Comparison of ENCODE assay signal across 8 cellular contexts in the genomic region with DNA sequence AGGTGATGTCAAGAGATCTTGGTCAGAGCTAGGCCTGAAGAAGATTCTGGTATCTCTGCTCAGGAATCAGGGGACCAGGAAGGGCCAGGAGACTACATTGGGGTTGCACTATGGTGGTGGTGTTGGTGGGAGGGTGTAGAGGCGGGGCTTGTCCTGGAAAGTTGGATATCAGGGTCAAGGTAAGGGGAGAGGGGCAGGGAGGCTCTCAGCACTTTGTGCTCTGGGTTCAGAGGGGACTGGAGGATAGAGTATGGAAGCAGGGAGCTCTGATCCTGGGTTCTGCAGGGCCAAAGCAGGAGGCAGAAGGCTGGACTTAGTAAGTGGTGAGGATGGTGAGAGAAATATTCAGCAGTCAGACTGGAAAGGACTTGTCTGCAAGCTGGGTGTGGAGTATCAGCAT. TPM values are rescaled to one million over a fixed set of nuclear protein-coding genes. Genes with fewer than 3 reads are reported as not detected.
A peak's percentile ranks its signal among the peaks of the same experiment; 100 is the strongest.
DNase-seq lines count a peak whose midpoint lies in the region; ATAC-seq, FAIRE-seq and TF ChIP-seq lines count a peak whose summit lies in the region.

No MANE protein-coding gene starts in this region.

- peak overlapping the region in 1 of 3 donors; percentile 68 for H3K27ac Mint-ChIP-seq in CD4-positive, CD25-positive, alpha-beta regulatory T cell

- H3K79me2 ChIP-seq in PC-3 (ENCODE audit: low read length) (peaks cover 22% of the 10 kb centered on the region), endothelial cell of umbilical vein (ENCODE audit: control insufficient read depth, insufficient read depth, low read length) (no peaks in the 10 kb centered on the region), parathyroid adenoma (no peaks in the 10 kb centered on the region)

- TF ChIP-seq CTCF in PC-3 (conservative IDR thresholded peaks at IDR 0.05; ENCODE audit: low read depth, low read length) = no peak
- TF ChIP-seq CTCF in endothelial cell of umbilical vein (IDR thresholded peaks at IDR 0.05; ENCODE audit: extremely low read depth in 1 of 2, insufficient read depth in 1 of 2, low read depth in 1 of 2, low read length in 2 of 2) = no peak
- TF ChIP-seq CTCF in parathyroid adenoma (IDR thresholded peaks at IDR 0.05) = no peak

- peak overlapping the region; percentile 65; the same call in 1 of the 2 replicates for H3K9ac ChIP-seq in PC-3 (ENCODE audit: low read length)
- H3K9ac ChIP-seq in endothelial cell of umbilical vein (replicated peaks; ENCODE audit: extremely low read depth, insufficient read depth, low read length) = no peak overlapping the region
- H3K9ac ChIP-seq in parathyroid adenoma = no peak overlapping the region

- peak overlapping the region; percentile 37 for H3K4me3 ChIP-seq in CD4-positive, CD25-positive, alpha-beta regulatory T cell (ENCODE audit: low read depth, low read length)
- H3K4me3 ChIP-seq in PC-3 (ENCODE audit: low read length) = peak overlapping the region; percentile 71
- H3K4me3 ChIP-seq in endothelial cell of umbilical vein (replicated peaks in 1 of 3; ENCODE audit: insufficient read depth in 1 of 3, low read depth in 1 of 3, low read length in 3 of 3) = peak overlapping the region in 1 of 3 experiments; percentile 9
- peak overlapping the region; percentile 60 for H3K4me3 ChIP-seq in parathyroid adenoma (ENCODE audit: low read depth, low read length)

- no peaks in the 10 kb centered on the region for H3K9me2 ChIP-seq in PC-3 (replicated peaks; ENCODE audit: low read length)

- peaks cover 0 to 3% (median 0%) of the 10 kb centered on the region in 7 donors for H3K9me3 Mint-ChIP-seq in CD4-positive, CD25-positive, alpha-beta regulatory T cell

- no peaks in the 10 kb centered on the region for H4K20me1 ChIP-seq in PC-3 (ENCODE audit: low read length)
- H4K20me1 ChIP-seq in endothelial cell of umbilical vein (replicated peaks; ENCODE audit: control insufficient read depth, extremely low read depth, insufficient read depth, low read length) = no peaks in the 10 kb centered on the region

- no peak for TF ChIP-seq POLR2A in endothelial cell of umbilical vein (IDR thresholded peaks at IDR 0.05; ENCODE audit: low read depth, low read length)

- H3K36me3 Mint-ChIP-seq in CD4-positive, CD25-positive, alpha-beta regulatory T cell = no peaks in the 10 kb centered on the region

- peak; percentile 60 for FAIRE-seq in endothelial cell of umbilical vein (lab: Jason Lieb, UNC)

- no peaks in the 10 kb centered on the region for H3F3A ChIP-seq in PC-3 (ENCODE audit: low read length, unreplicated experiment)

- H3K36me3 ChIP-seq in CD4-positive, CD25-positive, alpha-beta regulatory T cell (ENCODE audit: control insufficient read depth, insufficient read depth, low read length) = no peaks in the 10 kb centered on the region
- no peaks in the 10 kb centered on the region for H3K36me3 ChIP-seq in PC-3 (ENCODE audit: low read depth, low read length)
- no peaks in the 10 kb centered on the region for H3K36me3 ChIP-seq in endothelial cell of umbilical vein (ENCODE audit: control insufficient read depth in 2 of 2, extremely low read depth in 1 of 2, insufficient read depth in 2 of 2, low read length in 2 of 2)
- H3K36me3 ChIP-seq in parathyroid adenoma (ENCODE audit: control insufficient read depth, insufficient read depth, low read length) = no peaks in the 10 kb centered on the region

- H3K27me3 Mint-ChIP-seq in CD4-positive, CD25-positive, alpha-beta regulatory T cell = peaks cover 67% of the 10 kb centered on the region

- ATAC-seq in CD4-positive, CD25-positive, alpha-beta regulatory T cell (ENCODE audit: low read depth in 2 of 2) = no peak
- ATAC-seq in PC-3 (no peak), HG03439 (IDR thresholded peaks at IDR 0.05; ENCODE audit: unreplicated experiment) (no peak), GM18907 (IDR thresholded peaks at IDR 0.05; ENCODE audit: unreplicated experiment) (no peak), GM19452 (IDR thresholded peaks at IDR 0.05; ENCODE audit: unreplicated experiment) (no peak)

- intact Hi-C loops in PC-3 (cut with micrococcal nuclease) = no loop called here
- intact Hi-C loops in endothelial cell of umbilical vein (cut with micrococcal nuclease) = no loop called here

- H3K9me1 ChIP-seq in endothelial cell of umbilical vein (replicated peaks; ENCODE audit: control insufficient read depth, extremely low read depth, insufficient read depth, low read length) = no peaks in the 10 kb centered on the region

- CTCF ChIA-PET in PC-3 (lab: Charles Lee) (interaction anchor here (1.0 kb wide), 1 partner anchor 11 kb away, joined by 7 read pairs; no protein-coding TSS in a partner anchor), endothelial cell of umbilical vein (lab: Charles Lee) (interaction anchor here (0.6 to 3.2 kb wide), 6 partner anchors 10 to 258 kb away, joined by 4 to 25 read pairs (median 16); a partner anchor contains a TSS)

- POLR2A ChIA-PET in PC-3 (lab: Charles Lee; ENCODE audit: unreplicated experiment) = interaction anchor here (0.6 kb wide), 1 partner anchor 556 kb away, joined by 4 read pairs; no protein-coding TSS in a partner anchor
- POLR2A ChIA-PET in endothelial cell of umbilical vein (lab: Charles Lee) = no interaction called here

- dilution Hi-C loops in endothelial cell of umbilical vein (cut with MboI; ENCODE audit: extremely low pct_ligation_motif_present, low sequenced_read_pairs) = no loop called here

- peaks cover 5 to 31% (median 17%) of the 10 kb centered on the region in 4 donors for H3K4me1 Mint-ChIP-seq in CD4-positive, CD25-positive, alpha-beta regulatory T cell

- H2AFZ ChIP-seq in PC-3 (ENCODE audit: low read length) (peak overlapping the region; percentile 54), endothelial cell of umbilical vein (ENCODE audit: low read depth, low read length) (no peak overlapping the region), parathyroid adenoma (peak overlapping the region; percentile 72)

- H3K27me3 ChIP-seq in CD4-positive, CD25-positive, alpha-beta regulatory T cell (ENCODE audit: control insufficient read depth, insufficient read depth, low read length) = peaks cover 18% of the 10 kb centered on the region
- H3K27me3 ChIP-seq in PC-3 (ENCODE audit: low read length) = no peaks in the 10 kb centered on the region
- no peaks in the 10 kb centered on the region for H3K27me3 ChIP-seq in endothelial cell of umbilical vein (ENCODE audit: control insufficient read depth in 2 of 2, insufficient read depth in 2 of 2, low read length in 2 of 2)
- H3K27me3 ChIP-seq in parathyroid adenoma (ENCODE audit: control insufficient read depth, insufficient read depth, low read length) = no peaks in the 10 kb centered on the region

- H3K9me3 ChIP-seq in CD4-positive, CD25-positive, alpha-beta regulatory T cell (ENCODE audit: control insufficient read depth in 2 of 2, low read length in 2 of 2) = no peaks in the 10 kb centered on the region
- H3K9me3 ChIP-seq in PC-3 (ENCODE audit: low read length) (no peaks in the 10 kb centered on the region), endothelial cell of umbilical vein (replicated peaks; ENCODE audit: control insufficient read depth, insufficient read depth, low read length) (no peaks in the 10 kb centered on the region), parathyroid adenoma (ENCODE audit: control insufficient read depth, low read length) (no peaks in the 10 kb centered on the region)

- H3K4me2 ChIP-seq in PC-3 (ENCODE audit: low read length) (peak overlapping the region; percentile 97), endothelial cell of umbilical vein (ENCODE audit: insufficient read depth, low read length) (peak overlapping the region; percentile 32), parathyroid adenoma (ENCODE audit: low read length) (peak overlapping the region; percentile 83)

- peak overlapping the region in 3 of 4 donors; percentile 82 to 89 (median 83) for H3K4me3 Mint-ChIP-seq in CD4-positive, CD25-positive, alpha-beta regulatory T cell

- peaks cover 39% of the 10 kb centered on the region for H3K4me1 ChIP-seq in CD4-positive, CD25-positive, alpha-beta regulatory T cell (ENCODE audit: control insufficient read depth, insufficient read depth, low read length, poor library complexity, severe bottlenecking)
- H3K4me1 ChIP-seq in PC-3 (ENCODE audit: insufficient read depth, low read length) = peaks cover 44% of the 10 kb centered on the region
- peaks cover 27% of the 10 kb centered on the region for H3K4me1 ChIP-seq in endothelial cell of umbilical vein (ENCODE audit: control insufficient read depth, extremely low read depth, insufficient read depth, low read length)
- peaks cover 28% of the 10 kb centered on the region for H3K4me1 ChIP-seq in parathyroid adenoma

- no TSS peak for BruUV-seq in PC-3 (replicated peaks; lab: Mats Ljungman, UMichigan)
- no TSS peak for BruUV-seq in endothelial cell of umbilical vein (replicated peaks; lab: Mats Ljungman, UMichigan)

- no peak for DNase-seq in CD4-positive, CD25-positive, alpha-beta regulatory T cell
- no peak for DNase-seq in PC-3
- DNase-seq in endothelial cell of umbilical vein (ENCODE audit: low read depth, low spot score) = no peak
- DNase-seq in NCI-H1417 (lab: John Stamatoyannopoulos, UW) = no peak

- no peak overlapping the region for H3K27ac ChIP-seq in CD4-positive, CD25-positive, alpha-beta regulatory T cell (ENCODE audit: insufficient read depth, low read length, poor library complexity, severe bottlenecking)
- H3K27ac ChIP-seq in PC-3 (ENCODE audit: low read length) (peak overlapping the region; percentile 69), endothelial cell of umbilical vein (ENCODE audit: insufficient read depth, low read depth, low read length) (no peak overlapping the region), parathyroid adenoma (peak overlapping the region; percentile 88)

RNA-seq across cellular contexts. Expression of a gene that starts 3.0 kb away (rescaled TPM):
- total RNA-seq in CD4-positive, CD25-positive, alpha-beta regulatory T cell = 2.3 TPM
- not detected for polyA plus RNA-seq in CD4-positive, CD25-positive, alpha-beta regulatory T cell
- total RNA-seq in PC-3 (2014; rRNA removed) (64.5 and 91.6 TPM in 2 replicates), endothelial cell of umbilical vein (14.4 and 19.4 TPM in 2 replicates)
- 16.0 and 19.2 TPM in 2 replicates for polyA plus RNA-seq in endothelial cell of umbilical vein
- 10.4 and 14.4 TPM in 2 replicates for polyA plus RNA-seq in endothelial cell of umbilical vein (2011; cell fraction: cytosol; rRNA removed)
- polyA plus RNA-seq in endothelial cell of umbilical vein (2011; cell fraction: nucleus; rRNA removed) = 28.5 and 29.4 TPM in 2 replicates
- polyA plus RNA-seq in endothelial cell of umbilical vein (2012) = 9.2 and 12.4 TPM in 2 replicates
- polyA minus RNA-seq in endothelial cell of umbilical vein = 7.3 and 9.2 TPM in 2 replicates
- 18.3 TPM for polyA minus RNA-seq in endothelial cell of umbilical vein (2011; cell fraction: cytosol; rRNA and poly(A)+ RNA removed)
- polyA minus RNA-seq in endothelial cell of umbilical vein (2011; cell fraction: nucleus; rRNA and poly(A)+ RNA removed) = 4.4 and 5.7 TPM in 2 replicates

RNA-seq across cellular contexts. Expression of a gene that starts 8.8 kb away (rescaled TPM):
- total RNA-seq in CD4-positive, CD25-positive, alpha-beta regulatory T cell = 34.4 TPM
- polyA plus RNA-seq in CD4-positive, CD25-positive, alpha-beta regulatory T cell = not detected
- total RNA-seq in PC-3 (2014; rRNA removed) (20.6 and 24.8 TPM in 2 replicates), endothelial cell of umbilical vein (4.7 and 5.5 TPM in 2 replicates)
- 4.8 and 7.9 TPM in 2 replicates for polyA plus RNA-seq in endothelial cell of umbilical vein
- 0.41 and 0.61 TPM in 2 replicates for polyA plus RNA-seq in endothelial cell of umbilical vein (2011; cell fraction: cytosol; rRNA removed)
- 54.5 and 61.7 TPM in 2 replicates for polyA plus RNA-seq in endothelial cell of umbilical vein (2011; cell fraction: nucleus; rRNA removed)
- polyA plus RNA-seq in endothelial cell of umbilical vein (2012) = 2.7 and 9.2 TPM in 2 replicates
- polyA minus RNA-seq in endothelial cell of umbilical vein = 0.49 and 3.3 TPM in 2 replicates
- 2.7 TPM for polyA minus RNA-seq in endothelial cell of umbilical vein (2011; cell fraction: cytosol; rRNA and poly(A)+ RNA removed)
- polyA minus RNA-seq in endothelial cell of umbilical vein (2011; cell fraction: nucleus; rRNA and poly(A)+ RNA removed) = 3.3 and 13.7 TPM in 2 replicates

RNA-seq across cellular contexts. Expression of a gene that starts 10.4 kb away (rescaled TPM):
- 19.6 TPM for total RNA-seq in CD4-positive, CD25-positive, alpha-beta regulatory T cell
- polyA plus RNA-seq in CD4-positive, CD25-positive, alpha-beta regulatory T cell = under 1 TPM in 1 of 4 donors, not detected in 3; 0.80 TPM
- total RNA-seq in PC-3 (2014; rRNA removed) (22.6 and 29.6 TPM in 2 replicates), endothelial cell of umbilical vein (45.8 and 53.3 TPM in 2 replicates)
- polyA plus RNA-seq in endothelial cell of umbilical vein = 44.5 and 49.0 TPM in 2 replicates
- polyA plus RNA-seq in endothelial cell of umbilical vein (2011; cell fraction: cytosol; rRNA removed) = 12.9 and 20.9 TPM in 2 replicates
- 210 and 217 TPM in 2 replicates for polyA plus RNA-seq in endothelial cell of umbilical vein (2011; cell fraction: nucleus; rRNA removed)
- polyA plus RNA-seq in endothelial cell of umbilical vein (2012) = 32.0 and 48.1 TPM in 2 replicates
- polyA minus RNA-seq in endothelial cell of umbilical vein = 39.9 and 52.2 TPM in 2 replicates
- 2.5 TPM for polyA minus RNA-seq in endothelial cell of umbilical vein (2011; cell fraction: cytosol; rRNA and poly(A)+ RNA removed)
- polyA minus RNA-seq in endothelial cell of umbilical vein (2011; cell fraction: nucleus; rRNA and poly(A)+ RNA removed) = 49.8 and 58.9 TPM in 2 replicates

RNA-seq across cellular contexts. Expression of a gene that starts 13.6 kb away (rescaled TPM):
- 16.6 TPM for total RNA-seq in CD4-positive, CD25-positive, alpha-beta regulatory T cell
- polyA plus RNA-seq in CD4-positive, CD25-positive, alpha-beta regulatory T cell = 1 to 10 TPM; 2.5 to 6.6 (median 4.0) TPM
- total RNA-seq in PC-3 (2014; rRNA removed) (8.7 and 13.1 TPM in 2 replicates), endothelial cell of umbilical vein (5.4 and 7.0 TPM in 2 replicates)
- 7.4 and 12.8 TPM in 2 replicates for polyA plus RNA-seq in endothelial cell of umbilical vein
- 2.3 and 3.7 TPM in 2 replicates for polyA plus RNA-seq in endothelial cell of umbilical vein (2011; cell fraction: cytosol; rRNA removed)
- 23.9 and 29.6 TPM in 2 replicates for polyA plus RNA-seq in endothelial cell of umbilical vein (2011; cell fraction: nucleus; rRNA removed)
- polyA plus RNA-seq in endothelial cell of umbilical vein (2012) = 2.9 and 4.3 TPM in 2 replicates
- polyA minus RNA-seq in endothelial cell of umbilical vein = 2.4 and 3.6 TPM in 2 replicates
- polyA minus RNA-seq in endothelial cell of umbilical vein (2011; cell fraction: cytosol; rRNA and poly(A)+ RNA removed) = 4.7 TPM
- 2.4 and 10.0 TPM in 2 replicates for polyA minus RNA-seq in endothelial cell of umbilical vein (2011; cell fraction: nucleus; rRNA and poly(A)+ RNA removed)

RNA-seq across cellular contexts. Expression of a gene that starts 13.6 kb away (rescaled TPM):
- total RNA-seq in CD4-positive, CD25-positive, alpha-beta regulatory T cell = 50.3 TPM
- polyA plus RNA-seq in CD4-positive, CD25-positive, alpha-beta regulatory T cell = 10 to 100 TPM; 66.4 to 92.4 (median 88.1) TPM
- 19.4 and 26.6 TPM in 2 replicates for total RNA-seq in PC-3 (2014; rRNA removed)
- total RNA-seq in endothelial cell of umbilical vein = 15.2 and 17.4 TPM in 2 replicates
- 22.6 and 23.3 TPM in 2 replicates for polyA plus RNA-seq in endothelial cell of umbilical vein
- polyA plus RNA-seq in endothelial cell of umbilical vein (2011; cell fraction: cytosol; rRNA removed) = 11.2 and 16.3 TPM in 2 replicates
- polyA plus RNA-seq in endothelial cell of umbilical vein (2011; cell fraction: nucleus; rRNA removed) = 16.4 and 19.0 TPM in 2 replicates
- 12.3 and 21.4 TPM in 2 replicates for polyA plus RNA-seq in endothelial cell of umbilical vein (2012)
- 5.5 and 5.9 TPM in 2 replicates for polyA minus RNA-seq in endothelial cell of umbilical vein
- polyA minus RNA-seq in endothelial cell of umbilical vein (2011; cell fraction: cytosol; rRNA and poly(A)+ RNA removed) = 3.2 TPM
- 3.7 and 4.8 TPM in 2 replicates for polyA minus RNA-seq in endothelial cell of umbilical vein (2011; cell fraction: nucleus; rRNA and poly(A)+ RNA removed)

Comparison
In these comparisons a context has a peak if more than half of its experiments do, and no peak if none do; other contexts are left out.
1. H3K27ac ChIP-seq: peak in PC-3 (single experiment) and parathyroid adenoma (single experiment); none in CD4-positive, CD25-positive, alpha-beta regulatory T cell (single experiment) and endothelial cell of umbilical vein (single experiment).
2. H3K4me2 ChIP-seq: peak in every context shown above with its lines; median percentile 97 in PC-3; 83 in parathyroid adenoma; 32 in endothelial cell of umbilical vein.